In the genomic region with DNA sequence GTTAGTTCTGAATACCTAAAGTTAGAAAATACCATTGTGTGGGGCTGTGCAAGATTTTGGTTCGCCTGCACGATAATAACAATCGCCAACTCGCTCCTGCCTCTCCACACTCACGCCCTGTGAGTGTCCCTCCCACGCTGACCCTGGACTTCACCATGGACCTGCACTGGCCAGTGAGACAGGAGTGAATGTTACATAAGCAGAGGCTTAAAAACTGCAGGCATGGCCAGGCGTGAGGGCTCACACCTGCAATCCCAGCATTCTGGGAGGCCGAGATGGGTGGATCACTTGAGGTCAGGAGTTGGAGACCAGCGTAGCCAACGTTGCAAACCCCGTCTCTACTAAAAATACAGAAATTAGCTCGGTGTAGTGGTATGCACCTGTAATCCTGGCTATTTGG, we compare ENCODE assay signal across 22 cellular contexts.
"Had no signal": no experiment of that assay in that cellular context is flagged by ENCODE, and none has a peak within 500 bp of the region (broad histone marks: within the 10 kb centered on the region; RNA-seq: fewer than 3 reads in every experiment).

No MANE protein-coding gene starts in this region.

- H3K9me3 ChIP-seq: colonic mucosa, esophagus squamous epithelium, gastrocnemius medialis, heart right ventricle, left lung, lower lobe of right lung, mucosa of descending colon had no signal

- H3K4me3 ChIP-seq: colonic mucosa, esophagus squamous epithelium, gastrocnemius medialis, heart right ventricle, left lung, lower lobe of right lung, mucosa of descending colon had no signal

- H3K27ac ChIP-seq: colonic mucosa, epithelial cell of prostate, esophagus squamous epithelium, gastrocnemius medialis, heart right ventricle, left lung, lower lobe of right lung had no signal

- DNase-seq: colonic mucosa; cortex of kidney; effector CD8-positive, alpha-beta T cell; effector memory CD8-positive, alpha-beta T cell; endodermal cell; erythroblast; esophagus squamous epithelium; foreskin fibroblast; foreskin melanocyte; gastrocnemius medialis; glutamatergic neuron; head of caudate nucleus; heart right ventricle; hippocampal formation; left cardiac atrium; left ventricle myocardium superior; lower lobe of right lung; mesenchymal stem cell; mucosa of descending colon had no signal

- H3K36me3 ChIP-seq: colonic mucosa, esophagus squamous epithelium, gastrocnemius medialis, heart right ventricle, left lung, lower lobe of right lung had no signal

- H3K4me1 ChIP-seq: colonic mucosa, esophagus squamous epithelium, gastrocnemius medialis, heart right ventricle, left lung, lower lobe of right lung had no signal

- ATAC-seq: effector memory CD8-positive, alpha-beta T cell; esophagus mucosa; gastrocnemius medialis; heart right ventricle; left cardiac atrium; left lung; left ventricle myocardium superior; lower lobe of right lung; mucosa of descending colon had no signal

- H3K27me3 ChIP-seq: colonic mucosa had no signal
